19 cellular contexts compared by ENCODE assay signal in the genomic region with DNA sequence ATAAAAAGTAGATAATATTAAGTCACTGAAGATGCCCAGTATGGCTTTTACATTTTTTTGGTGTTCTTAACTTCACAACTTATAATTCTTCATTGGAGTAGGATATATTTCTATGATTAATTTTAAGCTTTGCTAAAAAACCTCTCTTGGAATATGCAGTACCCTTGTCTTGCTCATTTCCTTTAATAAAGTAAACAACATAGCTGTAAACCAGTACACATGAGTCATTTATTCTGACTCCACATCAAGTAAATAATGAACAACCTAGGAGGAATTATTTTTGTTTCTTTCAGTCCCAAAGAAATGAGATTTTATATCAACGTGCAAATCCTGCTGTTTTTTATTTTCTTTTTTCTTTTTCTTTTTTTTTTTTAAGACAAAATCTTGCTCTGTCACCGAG.
DNase-seq lines count a peak whose midpoint lies in the region; ATAC-seq, FAIRE-seq and TF ChIP-seq lines count a peak whose summit lies in the region.
"Had no signal": no experiment of that assay in that cellular context is flagged by ENCODE, and none has a peak within 500 bp of the region (broad histone marks: within the 10 kb centered on the region; RNA-seq: fewer than 3 reads in every experiment).

No MANE protein-coding gene starts in this region.

- BruUV-seq in MCF 10A (replicated peaks; lab: Mats Ljungman, UMichigan) (no TSS peak), Panc1 (replicated peaks; lab: Mats Ljungman, UMichigan) (no TSS peak)

- H3K36me3 ChIP-seq in breast epithelium, result no peaks in the 10 kb centered on the region
- no peaks in the 10 kb centered on the region for H3K36me3 ChIP-seq in Panc1 (ENCODE audit: control insufficient read depth, insufficient read depth, low read length)
- H3K36me3 ChIP-seq: BLaER1, HAP-1 had no signal

- TF ChIP-seq CTCF in MCF 10A (IDR thresholded peaks at IDR 0.05; ENCODE audit: unreplicated experiment) (no peak), breast epithelium (IDR thresholded peaks at IDR 0.05) (no peak), Panc1 (IDR thresholded peaks at IDR 0.05) (no peak), GM20000 (IDR thresholded peaks at IDR 0.05; ENCODE audit: extremely low read depth, missing control alignments) (no peak)

- peaks cover 5% of the 10 kb centered on the region for H3K4me1 Mint-ChIP-seq in MCF 10A (ENCODE audit: insufficient read depth, unreplicated experiment)
- H3K4me1 Mint-ChIP-seq: CD8-positive, alpha-beta memory T cell had no signal

- no peak for TF ChIP-seq POLR2A in breast epithelium (IDR thresholded peaks at IDR 0.05)

- H3K27me3 ChIP-seq in breast epithelium (no peaks in the 10 kb centered on the region), Panc1 (ENCODE audit: control insufficient read depth, insufficient read depth, low read length) (no peaks in the 10 kb centered on the region)
- H3K27me3 ChIP-seq: BLaER1 had no signal

- peak; percentile 37 for FAIRE-seq in endometrium (lab: Jason Lieb, UNC)
- FAIRE-seq: G401.6, GM12891, K562 had no signal

- intact Hi-C loops in MCF 10A (cut with micrococcal nuclease) (no loop called here), breast epithelium (cut with DNase I; ENCODE audit: low total_unique reads) (no loop called here), Panc1 (cut with micrococcal nuclease; ENCODE audit: unreplicated experiment) (no loop called here)

- in situ Hi-C loops in Panc1 (cut with HindIII; ENCODE audit: low pct_unique_long_range_greater_than_20kb, low sequenced_read_pairs), result no loop called here

- H3K27ac Mint-ChIP-seq in MCF 10A (ENCODE audit: low read depth, unreplicated experiment), result peak overlapping the region; percentile 7
- H3K27ac Mint-ChIP-seq: CD8-positive, alpha-beta memory T cell; HFFc6 had no signal

- peaks cover 10% of the 10 kb centered on the region for H3K9me3 Mint-ChIP-seq in MCF 10A (ENCODE audit: unreplicated experiment)

- no peaks in the 10 kb centered on the region for H3K36me3 Mint-ChIP-seq in MCF 10A (ENCODE audit: insufficient read depth, unreplicated experiment)
- H3K36me3 Mint-ChIP-seq: CD8-positive, alpha-beta memory T cell had no signal

- no peak overlapping the region for H3K4me3 Mint-ChIP-seq in MCF 10A (ENCODE audit: unreplicated experiment)
- H3K4me3 Mint-ChIP-seq: CD8-positive, alpha-beta memory T cell; HFFc6 had no signal

- H3K4me1 ChIP-seq in breast epithelium (no peaks in the 10 kb centered on the region), Panc1 (ENCODE audit: control insufficient read depth, insufficient read depth, low read length) (no peaks in the 10 kb centered on the region)
- H3K4me1 ChIP-seq: BLaER1, Caco-2, HAP-1 had no signal

- peak; percentile 75; the same call in 1 of the 2 replicates for ATAC-seq in Panc1
- ATAC-seq: K562 had no signal

- H3K4me3 ChIP-seq in breast epithelium (no peak overlapping the region), Panc1 (ENCODE audit: low read depth in 2 of 2, low read length in 2 of 2) (no peak overlapping the region)
- H3K4me3 ChIP-seq: BLaER1, HAP-1, K562 had no signal

- H3K9me3 ChIP-seq in breast epithelium, result no peaks in the 10 kb centered on the region
- H3K9me3 ChIP-seq in Panc1 (ENCODE audit: control insufficient read depth, insufficient read depth, low read depth, low read length), result no peaks in the 10 kb centered on the region
- H3K9me3 ChIP-seq: BLaER1, Caco-2, HAP-1 had no signal

- CTCF ChIA-PET in MCF 10A (lab: Yijun Ruan, JAX), result interaction anchor here (0.7 kb wide), 2 partner anchors 41 to 664 kb away, joined by 3 read pairs; no protein-coding TSS in a partner anchor
- CTCF ChIA-PET in Panc1 (lab: Charles Lee), result no interaction called here

- H3K27ac ChIP-seq in breast epithelium (no peak overlapping the region), Panc1 (ENCODE audit: low read length) (no peak overlapping the region)
- H3K27ac ChIP-seq: BLaER1, HL-60 had no signal

- POLR2A ChIA-PET in MCF 10A (lab: Yijun Ruan, JAX) (no interaction called here), Panc1 (lab: Charles Lee) (no interaction called here)

- DNase-seq in MCF 10A (ENCODE audit: unreplicated experiment) (peak; percentile 13), breast epithelium (ENCODE audit: low spot score in 2 of 2) (no peak), Panc1 (ENCODE audit: low read depth, low spot score) (no peak), UCSD-AML1 (lab: John Stamatoyannopoulos, UW; ENCODE audit: unreplicated experiment) (no peak), GM20000 (ENCODE audit: low spot score) (no peak), dedifferentiated amniotic fluid mesenchymal stem cell (ENCODE audit: extremely low spot score) (no peak)
- DNase-seq: 8988T; AML-193; Caco-2; CD8-positive, alpha-beta memory T cell; GOT3; HFFc6 had no signal

- no peaks in the 10 kb centered on the region for H3K27me3 Mint-ChIP-seq in MCF 10A (ENCODE audit: insufficient read depth, unreplicated experiment)
- H3K27me3 Mint-ChIP-seq: CD8-positive, alpha-beta memory T cell had no signal
